28 cellular contexts compared by ENCODE assay signal in the genomic region with DNA sequence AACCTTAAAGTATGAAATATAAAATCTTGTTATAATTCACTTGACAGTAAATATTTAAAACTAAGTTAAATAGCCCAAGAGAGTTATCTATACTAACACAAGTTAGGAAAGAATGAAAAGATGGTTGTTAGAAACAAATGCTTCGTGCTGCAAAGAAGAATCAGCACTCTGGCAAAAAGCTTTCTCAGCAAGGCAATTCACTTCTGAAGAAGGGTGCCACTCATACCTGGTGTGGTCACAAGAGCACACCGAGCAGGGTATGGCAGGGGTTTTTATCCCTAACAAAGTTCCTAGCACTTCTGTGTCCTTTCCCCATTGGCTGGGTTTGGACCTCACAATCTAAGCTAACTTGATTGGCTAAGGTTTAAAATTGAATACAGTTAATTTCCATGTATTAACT.
"Had no signal": no experiment of that assay in that cellular context is flagged by ENCODE, and none has a peak within 500 bp of the region (broad histone marks: within the 10 kb centered on the region; RNA-seq: fewer than 3 reads in every experiment).

No MANE protein-coding gene starts in this region.

- DNase-seq: dermis blood vessel endothelial cell; dorsolateral prefrontal cortex; effector CD4-positive, alpha-beta T cell; effector memory CD4-positive, alpha-beta T cell; erythroblast; esophagus squamous epithelium; foreskin fibroblast; foreskin melanocyte; gastrocnemius medialis; glutamatergic neuron; head of caudate nucleus; heart right ventricle; hippocampal formation; left cardiac atrium; left lung; left ventricle myocardium superior; mammary epithelial cell; mucosa of descending colon; naive B cell; naive thymus-derived CD8-positive, alpha-beta T cell had no signal

- H3K4me3 ChIP-seq: dorsolateral prefrontal cortex, esophagus squamous epithelium, gastrocnemius medialis, heart right ventricle, left lung, lung, mucosa of descending colon had no signal

- H3K27me3 ChIP-seq: dorsolateral prefrontal cortex, esophagus squamous epithelium, gastrocnemius medialis, heart right ventricle, left lung had no signal

- H3K36me3 ChIP-seq: esophagus squamous epithelium, gastrocnemius medialis, heart right ventricle, left lung had no signal

- ATAC-seq: esophagus mucosa; gastrocnemius medialis; heart right ventricle; left cardiac atrium; left lung; left ventricle myocardium superior; mucosa of descending colon; naive thymus-derived CD8-positive, alpha-beta T cell had no signal

- H3K27ac ChIP-seq: coronary artery, dorsolateral prefrontal cortex, epithelial cell of prostate, esophagus squamous epithelium, gastrocnemius medialis, heart right ventricle, left lung had no signal

- H3K4me1 ChIP-seq: gastrocnemius medialis, left lung had no signal

- FAIRE-seq: colon, endometrium, islet of Langerhans, keratinocyte had no signal
